Comparison of ENCODE assay signal across 24 cellular contexts in the genomic region with DNA sequence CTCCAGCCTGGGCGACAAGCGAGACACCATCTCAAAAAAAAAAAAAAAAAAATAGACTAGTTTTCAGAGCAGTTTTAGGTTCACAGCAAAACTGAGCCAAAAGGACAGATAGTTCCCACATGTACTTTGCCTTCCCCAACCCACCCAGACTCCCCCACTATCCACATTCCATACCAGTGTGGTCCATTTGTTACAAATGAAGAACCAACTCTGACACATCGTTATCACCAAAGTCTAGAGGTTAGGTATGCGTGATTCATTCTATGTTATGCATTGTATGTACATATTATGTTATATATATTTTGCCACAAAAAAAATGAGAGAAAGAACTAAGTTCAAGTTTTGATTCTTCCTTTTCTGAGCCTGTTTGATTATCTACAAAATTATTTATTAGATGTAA. TPM values are rescaled to one million over a fixed set of nuclear protein-coding genes. Genes with fewer than 3 reads are reported as not detected.
"Had no signal": no experiment of that assay in that cellular context is flagged by ENCODE, and none has a peak within 500 bp of the region (broad histone marks: within the 10 kb centered on the region; RNA-seq: fewer than 3 reads in every experiment).

No MANE protein-coding gene starts in this region.

- H3K4me3 ChIP-seq: dorsolateral prefrontal cortex, left ventricle myocardium inferior, sigmoid colon, tibial nerve had no signal

- H3K27me3 ChIP-seq: dorsolateral prefrontal cortex, sigmoid colon, tibial nerve had no signal

- ATAC-seq: activated CD8-positive, alpha-beta memory T cell treated with anti-CD3 and anti-CD28 coated beads, Interleukin-2, amount 10 ng/mL, durations not matched to agents 7 days and 5 days; stimulated activated naive CD8-positive, alpha-beta T cell treated with anti-CD3 and anti-CD28 coated beads, Interleukin-15, Interleukin-2, amounts not matched to agents 100 U/mL and 50 U/mL, for 24 hours; WTC11 had no signal

- H3K27ac ChIP-seq: left ventricle myocardium inferior, sigmoid colon, tibial nerve had no signal

- H3K9me3 ChIP-seq: left ventricle myocardium inferior, sigmoid colon, tibial nerve had no signal

- DNase-seq: activated CD4-positive, alpha-beta memory T cell treated with anti-CD3 and anti-CD28 coated beads for 36 hours; activated CD4-positive, alpha-beta T cell treated with anti-CD3 and anti-CD28 coated beads for 4 hours; activated CD8-positive, alpha-beta memory T cell treated with anti-CD3 and anti-CD28 coated beads, Interleukin-2, amount 10 ng/mL, durations not matched to agents 7 days and 5 days; activated naive CD4-positive, alpha-beta T cell treated with anti-CD3 and anti-CD28 coated beads for 36 hours; activated T-cell treated with anti-CD3 and anti-CD28 coated beads, Interleukin-2, amount 50 U/mL, for 1 hour; anterior cingulate cortex; dorsolateral prefrontal cortex; head of caudate nucleus; kidney glomerular epithelial cell; left ventricle myocardium inferior; occipital lobe; posterior cingulate gyrus; sigmoid colon; stimulated activated naive CD8-positive, alpha-beta T cell treated with anti-CD3 and anti-CD28 coated beads, Interleukin-15, Interleukin-2, amounts not matched to agents 100 U/mL and 50 U/mL, for 24 hours; substantia nigra had no signal

RNA-seq across cellular contexts. Expression of gene C2orf78, which starts 7.6 kb away (rescaled TPM):
- total RNA-seq: activated CD4-positive, alpha-beta memory T cell treated with anti-CD3 and anti-CD28 coated beads for 36 hours; activated CD8-positive, alpha-beta memory T cell treated with anti-CD3 and anti-CD28 coated beads, Interleukin-2, amount 10 ng/mL, durations not matched to agents 7 days and 5 days; activated naive CD4-positive, alpha-beta T cell treated with anti-CD3 and anti-CD28 coated beads for 36 hours; chondrocyte; dorsolateral prefrontal cortex; epithelial cell of proximal tubule; fibroblast of lung; frontal cortex; left ventricle myocardium inferior; myocyte; occipital lobe; renal cortical epithelial cell; sigmoid colon; tibial nerve had no signal
- polyA plus RNA-seq: fibroblast of lung, neural cell, sigmoid colon had no signal
